20 cellular contexts compared by ENCODE assay signal in the genomic region with DNA sequence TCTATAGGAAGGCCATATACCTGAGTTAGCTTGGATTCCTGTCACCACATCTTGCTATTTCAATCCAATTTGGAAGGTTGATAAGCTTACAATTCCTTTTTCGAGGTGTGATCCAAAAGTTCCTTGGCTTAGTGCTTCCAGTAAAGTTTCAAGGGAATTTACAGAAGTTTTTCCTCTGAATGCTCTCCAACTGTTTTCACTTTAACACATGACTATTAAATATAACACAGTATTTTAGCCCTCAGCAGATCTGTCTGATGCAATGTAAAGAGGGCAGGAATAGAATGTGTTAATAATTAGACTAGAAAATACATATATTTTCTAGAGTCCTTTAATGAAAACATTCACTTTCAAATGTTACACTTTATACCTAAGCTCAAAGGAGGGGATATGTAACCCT.
DNase-seq lines count a peak whose midpoint lies in the region; FAIRE-seq and TF ChIP-seq lines count a peak whose summit lies in the region.
"Had no signal": no experiment of that assay in that cellular context is flagged by ENCODE, and none has a peak within 500 bp of the region (broad histone marks: within the 10 kb centered on the region; RNA-seq: fewer than 3 reads in every experiment).

No MANE protein-coding gene starts in this region.

- H3K4me3 ChIP-seq in mammary epithelial cell (replicated peaks in 1 of 3; ENCODE audit: insufficient read depth in 1 of 3, low read depth in 2 of 3, low read length in 3 of 3) (no peak overlapping the region), breast epithelium (no peak overlapping the region), astrocyte (ENCODE audit: insufficient read depth, low read depth, low read length) (no peak overlapping the region), subcutaneous abdominal adipose tissue (ENCODE audit: low read depth in 1 of 5, low read length in 5 of 5) (no peak overlapping the region), testis (no peak overlapping the region)
- H3K4me3 ChIP-seq: MG63 had no signal

- no peaks in the 10 kb centered on the region for H3K36me3 Mint-ChIP-seq in astrocyte (ENCODE audit: low read depth, unreplicated experiment)

- H3K9ac ChIP-seq in mammary epithelial cell (ENCODE audit: insufficient read depth, low read length) (no peak overlapping the region), astrocyte (ENCODE audit: low read length) (no peak overlapping the region), subcutaneous abdominal adipose tissue (ENCODE audit: low read length in 5 of 5) (no peak overlapping the region)

- H3K4me2 ChIP-seq in mammary epithelial cell (ENCODE audit: insufficient read depth, low read depth, low read length) (no peak overlapping the region), astrocyte (ENCODE audit: low read length) (no peak overlapping the region)

- no peaks in the 10 kb centered on the region for H3K27me3 Mint-ChIP-seq in astrocyte (ENCODE audit: low read depth, unreplicated experiment)

- no peak overlapping the region for H3K4me3 Mint-ChIP-seq in astrocyte (ENCODE audit: unreplicated experiment)

- FAIRE-seq in astrocyte (lab: Jason Lieb, UNC), result peak; percentile 34
- FAIRE-seq: GM12891, H1 had no signal

- peak overlapping the region; percentile 61 for H2AFZ ChIP-seq in mammary epithelial cell (ENCODE audit: low read depth, low read length)
- H2AFZ ChIP-seq in astrocyte (ENCODE audit: low read depth, low read length), result no peak overlapping the region

- H3K9me3 ChIP-seq in mammary epithelial cell (replicated peaks; ENCODE audit: insufficient read depth, low read length) (no peaks in the 10 kb centered on the region), breast epithelium (no peaks in the 10 kb centered on the region), astrocyte (ENCODE audit: insufficient read depth, low read depth, low read length) (no peaks in the 10 kb centered on the region), subcutaneous abdominal adipose tissue (ENCODE audit: control insufficient read depth in 5 of 5, low read length in 5 of 5) (no peaks in the 10 kb centered on the region), testis (no peaks in the 10 kb centered on the region)
- H3K9me3 ChIP-seq: MG63 had no signal

- H3K27ac Mint-ChIP-seq in astrocyte (ENCODE audit: unreplicated experiment), result peak overlapping the region; percentile 53

- H3K27ac ChIP-seq in mammary epithelial cell (ENCODE audit: insufficient read depth, low read depth, low read length) (peak overlapping the region; percentile 95), breast epithelium (no peak overlapping the region), astrocyte (ENCODE audit: low read depth, low read length) (no peak overlapping the region), subcutaneous abdominal adipose tissue (ENCODE audit: low read depth, low read length) (peak overlapping the region; percentile 9), testis (no peak overlapping the region)

- H3K4me1 ChIP-seq in mammary epithelial cell (ENCODE audit: insufficient read depth, low read length) (peaks cover 31% of the 10 kb centered on the region), breast epithelium (no peaks in the 10 kb centered on the region), astrocyte (ENCODE audit: insufficient read depth, low read length) (peaks cover 20% of the 10 kb centered on the region), subcutaneous abdominal adipose tissue (ENCODE audit: control insufficient read depth in 5 of 5, insufficient read depth in 5 of 5, low read length in 5 of 5) (peaks cover 0 to 5% (median 0%) of the 10 kb centered on the region in 5 donors), testis (no peaks in the 10 kb centered on the region)

- DNase-seq in mammary epithelial cell (no peak), breast epithelium (ENCODE audit: low spot score in 2 of 2) (no peak), astrocyte (ENCODE audit: low read depth) (no peak), fibroblast of the conjunctiva (ENCODE audit: low read depth) (peak; percentile 20), MV-4-11 (lab: John Stamatoyannopoulos, UW) (no peak), OCI-M2 (lab: John Stamatoyannopoulos, UW; ENCODE audit: unreplicated experiment) (no peak), testis (no peak)
- DNase-seq: 8988T, C1 segment of cervical spinal cord, DND-41, GDM1, Karpas-422, MG63, NCI-H1092 treated with DMSO at 0.1 percent for 48 hours, NCI-H2227 treated with DMSO at 0.1 percent for 48 hours, NCI-H524, SIG-M5 had no signal

- no peaks in the 10 kb centered on the region for H3K79me2 ChIP-seq in mammary epithelial cell (ENCODE audit: insufficient read depth, low read length)
- H3K79me2 ChIP-seq in astrocyte (ENCODE audit: insufficient read depth, low read length), result no peaks in the 10 kb centered on the region

- intact Hi-C loops in mammary epithelial cell (cut with micrococcal nuclease), result loop anchor here (5.0 kb wide), 2 partner anchors 98 to 242 kb away; no protein-coding TSS in a partner anchor
- intact Hi-C loops in breast epithelium (cut with DNase I; ENCODE audit: low total_unique reads), result no loop called here
- intact Hi-C loops in testis (cut with DNase I; ENCODE audit: low total_unique reads), result loop anchor here (10.0 kb wide), 1 partner anchor 171 kb away; the partner anchor contains the start of gene DKK1

- in situ Hi-C loops in mammary epithelial cell (cut with MboI; ENCODE audit: low sequenced_read_pairs in 2 of 2), result loop anchor here (5.0 kb wide), 3 partner anchors 33 to 168 kb away; no protein-coding TSS in a partner anchor

- H4K20me1 ChIP-seq in mammary epithelial cell (ENCODE audit: insufficient read depth, low read length) (no peaks in the 10 kb centered on the region), astrocyte (ENCODE audit: insufficient read depth, low read length) (no peaks in the 10 kb centered on the region)

- H3K9me3 Mint-ChIP-seq in astrocyte (ENCODE audit: unreplicated experiment), result no peaks in the 10 kb centered on the region

- TF ChIP-seq POLR2A in breast epithelium (IDR thresholded peaks at IDR 0.05), result no peak
- TF ChIP-seq POLR2A in testis (IDR thresholded peaks at IDR 0.05), result no peak

- peaks cover 17% of the 10 kb centered on the region for H3K4me1 Mint-ChIP-seq in astrocyte (ENCODE audit: low read depth, unreplicated experiment)

- H3K27me3 ChIP-seq in mammary epithelial cell (ENCODE audit: insufficient read depth, low read length) (no peaks in the 10 kb centered on the region), breast epithelium (peaks cover 0 to 3% of the 10 kb centered on the region in 2 donors), astrocyte (ENCODE audit: insufficient read depth, low read length) (no peaks in the 10 kb centered on the region), subcutaneous abdominal adipose tissue (ENCODE audit: control insufficient read depth in 5 of 5, insufficient read depth in 4 of 5, low read length in 5 of 5) (peaks cover 0 to 3% (median 0%) of the 10 kb centered on the region in 5 donors), testis (peaks cover 3% of the 10 kb centered on the region)
- H3K27me3 ChIP-seq: MG63 had no signal

- BruUV-seq in mammary epithelial cell (replicated peaks; lab: Mats Ljungman, UMichigan), result no TSS peak

- CTCF ChIA-PET in mammary epithelial cell (lab: Charles Lee; ENCODE audit: low non-redundant PET), result no interaction called here

- dilution Hi-C loops in mammary epithelial cell (cut with HindIII; ENCODE audit: low sequenced_read_pairs), result no loop called here

- H3K36me3 ChIP-seq in mammary epithelial cell (ENCODE audit: insufficient read depth, low read length), result no peaks in the 10 kb centered on the region
- no peaks in the 10 kb centered on the region for H3K36me3 ChIP-seq in breast epithelium
- no peaks in the 10 kb centered on the region for H3K36me3 ChIP-seq in astrocyte (ENCODE audit: insufficient read depth, low read length)
- H3K36me3 ChIP-seq in subcutaneous abdominal adipose tissue (ENCODE audit: control insufficient read depth in 5 of 5, insufficient read depth in 5 of 5, low read length in 5 of 5), result no peaks in the 10 kb centered on the region
- no peaks in the 10 kb centered on the region for H3K36me3 ChIP-seq in testis (ENCODE audit: low read depth, missing control alignments)
- H3K36me3 ChIP-seq: MG63 had no signal

- no peak for TF ChIP-seq CTCF in mammary epithelial cell (conservative IDR thresholded peaks at IDR 0.05 in 1 of 2, IDR thresholded peaks at IDR 0.05 in 1 of 2; ENCODE audit: extremely low read depth in 1 of 2, insufficient read depth in 1 of 2, low read depth in 1 of 2, low read length in 2 of 2)
- TF ChIP-seq CTCF in breast epithelium (IDR thresholded peaks at IDR 0.05), result no peak
- no peak for TF ChIP-seq CTCF in astrocyte (IDR thresholded peaks at IDR 0.05; ENCODE audit: insufficient read depth, low read depth, low read length)
- TF ChIP-seq CTCF in testis (IDR thresholded peaks at IDR 0.05), result no peak

- 40% methylated on average over 1 of the region's 1 CpG for WGBS in mammary epithelial cell (ENCODE audit: low coverage, missing lambda C conversion rate)
- WGBS in testis, 2 donors, result 57 to 65% methylated on average over 1 of the region's 1 CpG

Comparison
In these comparisons a context has a peak if more than half of its experiments do, and no peak if none do; other contexts are left out.
1. H3K27ac ChIP-seq: peak in mammary epithelial cell (single experiment) and subcutaneous abdominal adipose tissue (single experiment); none in breast epithelium (0 of 2), astrocyte (single experiment) and testis (0 of 2).